21 cellular contexts compared by ENCODE assay signal in the genomic region with DNA sequence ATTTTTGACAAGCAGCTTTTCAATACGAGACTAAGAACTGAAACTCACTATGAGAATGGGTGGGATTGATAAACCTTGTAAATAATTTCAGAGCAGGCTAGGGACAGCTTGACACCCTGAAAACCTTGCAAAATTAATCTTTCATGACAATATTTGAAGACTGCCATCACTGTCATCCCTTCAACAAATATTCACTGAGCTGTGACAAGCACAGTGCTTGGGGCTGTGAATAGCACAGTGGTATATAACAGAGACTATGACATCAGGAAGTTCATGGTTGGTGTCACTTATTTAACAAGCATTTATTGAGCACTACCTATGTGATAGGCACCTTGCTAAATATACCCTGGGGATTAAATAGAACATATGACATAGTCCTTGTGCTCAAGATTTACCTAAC.
DNase-seq lines count a peak whose midpoint lies in the region; ATAC-seq and TF ChIP-seq lines count a peak whose summit lies in the region.
"Had no signal": no experiment of that assay in that cellular context is flagged by ENCODE, and none has a peak within 500 bp of the region (broad histone marks: within the 10 kb centered on the region; RNA-seq: fewer than 3 reads in every experiment).

No MANE protein-coding gene starts in this region.

- peaks cover 6% of the 10 kb centered on the region for H3K4me1 Mint-ChIP-seq in type B pancreatic cell (ENCODE audit: unreplicated experiment)
- H3K4me1 Mint-ChIP-seq: activated CD4-positive, alpha-beta memory T cell treated with anti-CD3 and anti-CD28 coated beads, Interleukin-2, amount 10 ng/mL, durations not matched to agents 7 days and 5 days; activated naive CD4-positive, alpha-beta T cell treated with anti-CD3 and anti-CD28 coated beads, Interleukin-2, amount 50 U/mL, for 24 hours; CD4-positive, CD25-positive, alpha-beta regulatory T cell; endodermal cell; T-helper 17 cell had no signal

- ATAC-seq in GM18505 (IDR thresholded peaks at IDR 0.05; ENCODE audit: unreplicated experiment) (peak; percentile 63), GM19324 (IDR thresholded peaks at IDR 0.05; ENCODE audit: low FRiP score, unreplicated experiment) (peak; percentile 65), HG02610 (IDR thresholded peaks at IDR 0.05; ENCODE audit: unreplicated experiment) (peak; percentile 47), HG03469 (IDR thresholded peaks at IDR 0.05; ENCODE audit: unreplicated experiment) (peak; percentile 57)
- ATAC-seq: activated T-cell treated with anti-CD3 and anti-CD28 coated beads, Interleukin-2, amount 50 U/mL, for 4 hours; right lobe of liver; T-helper 17 cell had no signal

- no peak for DNase-seq in globus pallidus (ENCODE audit: low spot score)
- DNase-seq in type B pancreatic cell (ENCODE audit: extremely low spot score, unreplicated experiment) = no peak
- DNase-seq in foreskin melanocyte = no peak
- no peak for DNase-seq in SJCRH30
- DNase-seq: activated CD4-positive, alpha-beta memory T cell treated with anti-CD3 and anti-CD28 coated beads, Interleukin-2, amount 10 ng/mL, durations not matched to agents 7 days and 5 days; activated T-cell treated with anti-CD3 and anti-CD28 coated beads, Interleukin-2, amount 50 U/mL, for 4 hours; CD4-positive, CD25-positive, alpha-beta regulatory T cell; DMS79; endodermal cell; NCI-H1417 treated with DMSO at 0.1 percent for 48 hours; right lobe of liver; stimulated activated naive B cell treated with anti-CD40 and anti-IgM and Interleukin-4, amounts not matched to agents 10 μg/mL and 1 μg/mL and 100 μg/mL, for 72 hours; T-helper 17 cell; trophoblast cell; WERI-Rb-1 had no signal

- TF ChIP-seq CTCF in type B pancreatic cell (conservative IDR thresholded peaks at IDR 0.05) = no peak

- no peak overlapping the region for H3K27ac Mint-ChIP-seq in type B pancreatic cell
- H3K27ac Mint-ChIP-seq: activated CD4-positive, alpha-beta memory T cell treated with anti-CD3 and anti-CD28 coated beads, Interleukin-2, amount 10 ng/mL, durations not matched to agents 7 days and 5 days; activated naive CD4-positive, alpha-beta T cell treated with anti-CD3 and anti-CD28 coated beads, Interleukin-2, amount 50 U/mL, for 24 hours; CD4-positive, CD25-positive, alpha-beta regulatory T cell; endodermal cell; stimulated activated naive B cell treated with anti-CD40 and anti-IgM and Interleukin-4, amounts not matched to agents 10 μg/mL and 1 μg/mL and 100 μg/mL, for 72 hours; T-helper 17 cell had no signal

- no peaks in the 10 kb centered on the region for H3K27me3 ChIP-seq in SJCRH30
- H3K27me3 ChIP-seq: right lobe of liver, SJSA1 had no signal

- no peak overlapping the region for H3K27ac ChIP-seq in SJCRH30
- H3K27ac ChIP-seq: right lobe of liver, SJSA1, WERI-Rb-1 had no signal

- H3K9me3 ChIP-seq in SJCRH30 (replicated peaks) = no peaks in the 10 kb centered on the region
- H3K9me3 ChIP-seq: right lobe of liver, SJSA1 had no signal

- no peak overlapping the region for H3K4me3 ChIP-seq in SJCRH30
- H3K4me3 ChIP-seq: right lobe of liver, SJSA1 had no signal

- no peaks in the 10 kb centered on the region for H3K36me3 ChIP-seq in SJCRH30
- H3K36me3 ChIP-seq: right lobe of liver, SJSA1, WERI-Rb-1 had no signal

- no peaks in the 10 kb centered on the region for H3K27me3 Mint-ChIP-seq in type B pancreatic cell
- H3K27me3 Mint-ChIP-seq: activated CD4-positive, alpha-beta memory T cell treated with anti-CD3 and anti-CD28 coated beads, Interleukin-2, amount 10 ng/mL, durations not matched to agents 7 days and 5 days; activated naive CD4-positive, alpha-beta T cell treated with anti-CD3 and anti-CD28 coated beads, Interleukin-2, amount 50 U/mL, for 24 hours; CD4-positive, CD25-positive, alpha-beta regulatory T cell; stimulated activated naive B cell treated with anti-CD40 and anti-IgM and Interleukin-4, amounts not matched to agents 10 μg/mL and 1 μg/mL and 100 μg/mL, for 72 hours; T-helper 17 cell had no signal

- H3K4me1 ChIP-seq in SJCRH30 = no peaks in the 10 kb centered on the region
- H3K4me1 ChIP-seq: right lobe of liver, SJSA1 had no signal

- no peaks in the 10 kb centered on the region for H3K9me3 Mint-ChIP-seq in type B pancreatic cell
- H3K9me3 Mint-ChIP-seq: activated CD4-positive, alpha-beta memory T cell treated with anti-CD3 and anti-CD28 coated beads, Interleukin-2, amount 10 ng/mL, durations not matched to agents 7 days and 5 days; activated naive CD4-positive, alpha-beta T cell treated with anti-CD3 and anti-CD28 coated beads, Interleukin-2, amount 50 U/mL, for 24 hours; activated T-cell treated with anti-CD3 and anti-CD28 coated beads, Interleukin-2, amount 50 U/mL, for 4 hours; CD4-positive, CD25-positive, alpha-beta regulatory T cell; endodermal cell had no signal

- TF ChIP-seq POLR2A in GM18505 (IDR thresholded peaks at IDR 0.05; ENCODE audit: borderline replicate concordance, extremely low read depth, insufficient read depth, insufficient read length) = no peak

- no peak overlapping the region for H3K4me3 Mint-ChIP-seq in type B pancreatic cell
- H3K4me3 Mint-ChIP-seq: activated CD4-positive, alpha-beta memory T cell treated with anti-CD3 and anti-CD28 coated beads, Interleukin-2, amount 10 ng/mL, durations not matched to agents 7 days and 5 days; activated naive CD4-positive, alpha-beta T cell treated with anti-CD3 and anti-CD28 coated beads, Interleukin-2, amount 50 U/mL, for 24 hours; activated T-cell treated with anti-CD3 and anti-CD28 coated beads, Interleukin-2, amount 50 U/mL, for 4 hours; CD4-positive, CD25-positive, alpha-beta regulatory T cell; endodermal cell; stimulated activated naive B cell treated with anti-CD40 and anti-IgM and Interleukin-4, amounts not matched to agents 10 μg/mL and 1 μg/mL and 100 μg/mL, for 72 hours; T-helper 17 cell had no signal

- H3K36me3 Mint-ChIP-seq in type B pancreatic cell = no peaks in the 10 kb centered on the region
- H3K36me3 Mint-ChIP-seq: activated naive CD4-positive, alpha-beta T cell treated with anti-CD3 and anti-CD28 coated beads, Interleukin-2, amount 50 U/mL, for 24 hours; CD4-positive, CD25-positive, alpha-beta regulatory T cell; stimulated activated naive B cell treated with anti-CD40 and anti-IgM and Interleukin-4, amounts not matched to agents 10 μg/mL and 1 μg/mL and 100 μg/mL, for 72 hours had no signal
